In the genomic region with DNA sequence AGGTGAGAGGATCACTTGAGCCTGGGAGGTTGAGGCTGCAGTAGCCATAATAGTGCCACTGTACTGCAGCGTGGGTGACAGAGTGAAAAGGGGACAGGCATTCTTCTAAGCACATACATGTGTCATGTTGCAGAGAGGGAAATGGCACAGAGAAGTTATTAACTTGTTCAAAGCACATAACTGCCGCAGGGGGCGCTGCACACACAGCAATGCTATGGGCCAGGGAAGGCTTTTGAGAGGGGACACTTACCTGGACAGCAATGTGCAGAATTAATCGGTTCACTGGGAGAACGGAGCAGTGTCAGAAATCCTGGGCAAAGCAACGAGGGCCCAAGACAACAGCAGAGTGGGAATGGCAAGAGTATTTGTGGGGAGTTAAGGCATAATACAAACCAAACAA, we compare ENCODE assay signal across 1 cellular context.
TF ChIP-seq lines count a peak whose summit lies in the region.

No MANE protein-coding gene starts in this region.

TF ChIP-seq in GM23338, 12 proteins besides CTCF, POLR2A, EP300 and RAD21 (continued from another document):
- TF ChIP-seq, protein P1, sequence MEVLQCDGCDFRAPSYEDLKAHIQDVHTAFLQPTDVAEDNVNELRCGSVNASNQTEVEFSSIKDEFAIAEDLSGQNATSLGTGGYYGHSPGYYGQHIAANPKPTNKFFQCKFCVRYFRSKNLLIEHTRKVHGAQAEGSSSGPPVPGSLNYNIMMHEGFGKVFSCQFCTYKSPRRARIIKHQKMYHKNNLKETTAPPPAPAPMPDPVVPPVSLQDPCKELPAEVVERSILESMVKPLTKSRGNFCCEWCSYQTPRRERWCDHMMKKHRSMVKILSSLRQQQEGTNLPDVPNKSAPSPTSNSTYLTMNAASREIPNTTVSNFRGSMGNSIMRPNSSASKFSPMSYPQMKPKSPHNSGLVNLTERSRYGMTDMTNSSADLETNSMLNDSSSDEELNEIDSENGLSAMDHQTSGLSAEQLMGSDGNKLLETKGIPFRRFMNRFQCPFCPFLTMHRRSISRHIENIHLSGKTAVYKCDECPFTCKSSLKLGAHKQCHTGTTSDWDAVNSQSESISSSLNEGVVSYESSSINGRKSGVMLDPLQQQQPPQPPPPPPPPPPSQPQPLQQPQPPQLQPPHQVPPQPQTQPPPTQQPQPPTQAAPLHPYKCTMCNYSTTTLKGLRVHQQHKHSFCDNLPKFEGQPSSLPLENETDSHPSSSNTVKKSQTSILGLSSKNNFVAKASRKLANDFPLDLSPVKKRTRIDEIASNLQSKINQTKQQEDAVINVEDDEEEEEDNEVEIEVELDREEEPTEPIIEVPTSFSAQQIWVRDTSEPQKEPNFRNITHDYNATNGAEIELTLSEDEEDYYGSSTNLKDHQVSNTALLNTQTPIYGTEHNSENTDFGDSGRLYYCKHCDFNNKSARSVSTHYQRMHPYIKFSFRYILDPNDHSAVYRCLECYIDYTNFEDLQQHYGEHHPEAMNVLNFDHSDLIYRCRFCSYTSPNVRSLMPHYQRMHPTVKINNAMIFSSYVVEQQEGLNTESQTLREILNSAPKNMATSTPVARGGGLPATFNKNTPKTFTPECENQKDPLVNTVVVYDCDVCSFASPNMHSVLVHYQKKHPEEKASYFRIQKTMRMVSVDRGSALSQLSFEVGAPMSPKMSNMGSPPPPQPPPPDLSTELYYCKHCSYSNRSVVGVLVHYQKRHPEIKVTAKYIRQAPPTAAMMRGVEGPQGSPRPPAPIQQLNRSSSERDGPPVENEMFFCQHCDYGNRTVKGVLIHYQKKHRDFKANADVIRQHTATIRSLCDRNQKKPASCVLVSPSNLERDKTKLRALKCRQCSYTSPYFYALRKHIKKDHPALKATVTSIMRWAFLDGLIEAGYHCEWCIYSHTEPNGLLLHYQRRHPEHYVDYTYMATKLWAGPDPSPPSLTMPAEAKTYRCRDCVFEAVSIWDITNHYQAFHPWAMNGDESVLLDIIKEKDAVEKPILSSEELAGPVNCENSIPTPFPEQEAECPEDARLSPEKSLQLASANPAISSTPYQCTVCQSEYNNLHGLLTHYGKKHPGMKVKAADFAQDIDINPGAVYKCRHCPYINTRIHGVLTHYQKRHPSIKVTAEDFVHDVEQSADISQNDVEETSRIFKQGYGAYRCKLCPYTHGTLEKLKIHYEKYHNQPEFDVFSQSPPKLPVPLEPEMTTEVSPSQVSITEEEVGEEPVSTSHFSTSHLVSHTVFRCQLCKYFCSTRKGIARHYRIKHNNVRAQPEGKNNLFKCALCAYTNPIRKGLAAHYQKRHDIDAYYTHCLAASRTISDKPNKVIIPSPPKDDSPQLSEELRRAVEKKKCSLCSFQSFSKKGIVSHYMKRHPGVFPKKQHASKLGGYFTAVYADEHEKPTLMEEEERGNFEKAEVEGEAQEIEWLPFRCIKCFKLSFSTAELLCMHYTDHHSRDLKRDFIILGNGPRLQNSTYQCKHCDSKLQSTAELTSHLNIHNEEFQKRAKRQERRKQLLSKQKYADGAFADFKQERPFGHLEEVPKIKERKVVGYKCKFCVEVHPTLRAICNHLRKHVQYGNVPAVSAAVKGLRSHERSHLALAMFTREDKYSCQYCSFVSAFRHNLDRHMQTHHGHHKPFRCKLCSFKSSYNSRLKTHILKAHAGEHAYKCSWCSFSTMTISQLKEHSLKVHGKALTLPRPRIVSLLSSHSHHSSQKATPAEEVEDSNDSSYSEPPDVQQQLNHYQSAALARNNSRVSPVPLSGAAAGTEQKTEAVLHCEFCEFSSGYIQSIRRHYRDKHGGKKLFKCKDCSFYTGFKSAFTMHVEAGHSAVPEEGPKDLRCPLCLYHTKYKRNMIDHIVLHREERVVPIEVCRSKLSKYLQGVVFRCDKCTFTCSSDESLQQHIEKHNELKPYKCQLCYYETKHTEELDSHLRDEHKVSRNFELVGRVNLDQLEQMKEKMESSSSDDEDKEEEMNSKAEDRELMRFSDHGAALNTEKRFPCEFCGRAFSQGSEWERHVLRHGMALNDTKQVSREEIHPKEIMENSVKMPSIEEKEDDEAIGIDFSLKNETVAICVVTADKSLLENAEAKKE (CRISPR knock-in tag; IDR thresholded peaks at IDR 0.05), result no peak
- TF ChIP-seq STAT1 (IDR thresholded peaks at IDR 0.05; ENCODE audit: unreplicated experiment), result no peak
- TF ChIP-seq EZH2phosphoT487 (IDR thresholded peaks at IDR 0.05; ENCODE audit: unreplicated experiment), result no peak
